ENCODE assay signal across 1 cellular context in genomic region chr4:38692421-38692820, GRCh38.
A peak's percentile ranks its signal among the peaks of the same experiment; 100 is the strongest.
TF ChIP-seq lines count a peak whose summit lies in the region.

No MANE protein-coding gene starts in this region.

TF ChIP-seq in K562, 482 proteins besides CTCF, POLR2A, EP300 and RAD21:
- TF ChIP-seq ZNF57 (CRISPR knock-in tag; IDR thresholded peaks at IDR 0.05) = no peak
- TF ChIP-seq PML (IDR thresholded peaks at IDR 0.05; ENCODE audit: low read length) = 0 out of 2 replicates have a peak, but pooled peaks have one; percentile 21
- peak; percentile 35; the same call in 1 of the 2 replicates for TF ChIP-seq POLR2AphosphoS5 (IDR thresholded peaks at IDR 0.05; ENCODE audit: control insufficient read depth, insufficient read depth, low read depth, low read length)
- 0 out of 2 replicates have a peak, but pooled peaks have one; percentile 31 for TF ChIP-seq POLR2AphosphoS2 (IDR thresholded peaks at IDR 0.05; ENCODE audit: low read length)
- peak; percentile 39 for TF ChIP-seq POLR2B (IDR thresholded peaks at IDR 0.05; ENCODE audit: low read depth, partially characterized antibody)
- no peak for TF ChIP-seq XRCC3 (IDR thresholded peaks at IDR 0.05)
